8 cellular contexts compared by ENCODE assay signal in genomic region chr13:35978607-35979316, GRCh38.
A peak's percentile ranks its signal among the peaks of the same experiment; 100 is the strongest.
DNase-seq lines count a peak whose midpoint lies in the region; ATAC-seq, FAIRE-seq and TF ChIP-seq lines count a peak whose summit lies in the region.

No MANE protein-coding gene starts in this region.

- no peaks in the 10 kb centered on the region for H3K27me3 Mint-ChIP-seq in activated CD4-positive, alpha-beta T cell treated with anti-CD3 and anti-CD28 coated beads, Interleukin-2, amount 10 ng/mL, durations not matched to agents 24 days and 14 days

- H2AFZ ChIP-seq in keratinocyte (ENCODE audit: control insufficient read depth, low read length), result peak overlapping the region; percentile 33

- H3K36me3 ChIP-seq in keratinocyte (ENCODE audit: control insufficient read depth in 2 of 2, extremely low read depth in 1 of 2, insufficient read depth in 2 of 2, low read length in 2 of 2) (no peaks in the 10 kb centered on the region), stomach (no peaks in the 10 kb centered on the region)

- H3K27me3 ChIP-seq in keratinocyte (ENCODE audit: control insufficient read depth, extremely low read depth, insufficient read depth, low read length), result no peaks in the 10 kb centered on the region
- H3K27me3 ChIP-seq in stomach, result no peaks in the 10 kb centered on the region

- no peak overlapping the region for H3K27ac Mint-ChIP-seq in activated CD4-positive, alpha-beta T cell treated with anti-CD3 and anti-CD28 coated beads, Interleukin-2, amount 10 ng/mL, durations not matched to agents 24 days and 14 days

- H3K36me3 Mint-ChIP-seq in activated CD4-positive, alpha-beta T cell treated with anti-CD3 and anti-CD28 coated beads, Interleukin-2, amount 10 ng/mL, durations not matched to agents 24 days and 14 days (ENCODE audit: low read depth), result no peaks in the 10 kb centered on the region

- H3K9me1 ChIP-seq in keratinocyte (ENCODE audit: control insufficient read depth, extremely low read depth, insufficient read depth, low read length), result no peaks in the 10 kb centered on the region

- no peak for FAIRE-seq in keratinocyte (lab: Jason Lieb, UNC)

- no peak overlapping the region for H3K27ac ChIP-seq in keratinocyte (ENCODE audit: control insufficient read depth, insufficient read depth, low read length)
- peak overlapping the region in 4 of 5 donors; percentile 47 to 68 (median 58) for H3K27ac ChIP-seq in stomach

- TF ChIP-seq EP300 in stomach (IDR thresholded peaks at IDR 0.05), result no peak

- no peak overlapping the region for H3K4me3 Mint-ChIP-seq in activated CD4-positive, alpha-beta T cell treated with anti-CD3 and anti-CD28 coated beads, Interleukin-2, amount 10 ng/mL, durations not matched to agents 24 days and 14 days

- H4K20me1 ChIP-seq in keratinocyte (ENCODE audit: control insufficient read depth, extremely low read depth, insufficient read depth, low read length), result no peaks in the 10 kb centered on the region

- DNase-seq in activated CD4-positive, alpha-beta T cell treated with anti-CD3 and anti-CD28 coated beads, Interleukin-2, amount 10 ng/mL, durations not matched to agents 24 days and 14 days, result peak; percentile 77
- no peak for DNase-seq in activated CD4-positive, alpha-beta T cell treated with anti-CD3 and anti-CD28 coated beads, Interleukin-2, amount 50 U/mL, for 4 hours
- DNase-seq in NCI-H748 (lab: John Stamatoyannopoulos, UW; ENCODE audit: unreplicated experiment) (peak; percentile 75), brain pericyte (ENCODE audit: low read depth, low spot score) (peak; percentile 31), keratinocyte (ENCODE audit: low read depth, low spot score) (no peak), stomach (no peak)

- H3K79me2 ChIP-seq in keratinocyte (ENCODE audit: control insufficient read depth, insufficient read depth, low read length), result no peaks in the 10 kb centered on the region

- no peak overlapping the region for H3K9ac ChIP-seq in keratinocyte (ENCODE audit: control insufficient read depth, extremely low read depth, insufficient read depth, low read length)

- intact Hi-C loops in activated CD4-positive, alpha-beta T cell treated with anti-CD3 and anti-CD28 coated beads, Interleukin-2, amount 10 ng/mL, durations not matched to agents 24 days and 14 days (cut with micrococcal nuclease), result loop anchor here (1.0 kb wide), 1 partner anchor 297 kb away; no protein-coding TSS in a partner anchor
- intact Hi-C loops in stomach (cut with DNase I; ENCODE audit: low total_unique reads), result loop anchor here (5.0 kb wide), 1 partner anchor 294 kb away; no protein-coding TSS in a partner anchor

- H3K4me1 Mint-ChIP-seq in activated CD4-positive, alpha-beta T cell treated with anti-CD3 and anti-CD28 coated beads, Interleukin-2, amount 10 ng/mL, durations not matched to agents 24 days and 14 days, result no peaks in the 10 kb centered on the region

- H3K4me1 ChIP-seq in keratinocyte (ENCODE audit: control insufficient read depth, extremely low read depth, insufficient read depth, low read length), result peaks cover 12% of the 10 kb centered on the region
- H3K4me1 ChIP-seq in stomach, result peaks cover 0 to 11% (median 5%) of the 10 kb centered on the region in 4 donors

- WGBS in stomach, 5 donors, result 38 to 49% (median 46%) methylated on average over 10 of the region's 10 CpGs

- H3K9me3 ChIP-seq in keratinocyte (ENCODE audit: control insufficient read depth, low read depth, low read length) (no peaks in the 10 kb centered on the region), stomach (no peaks in the 10 kb centered on the region)

- ATAC-seq in HG02938 (IDR thresholded peaks at IDR 0.05; ENCODE audit: unreplicated experiment), result peak; percentile 61
- ATAC-seq in GM21515 (IDR thresholded peaks at IDR 0.05; ENCODE audit: unreplicated experiment), result no peak

- dilution Hi-C loops in keratinocyte (cut with MboI; ENCODE audit: extremely low pct_ligation_motif_present, low sequenced_read_pairs), result loop anchor here (25.0 kb wide), 1 partner anchor 309 kb away; the partner anchor contains the start of gene CCDC169

- H3K9me3 Mint-ChIP-seq in activated CD4-positive, alpha-beta T cell treated with anti-CD3 and anti-CD28 coated beads, Interleukin-2, amount 10 ng/mL, durations not matched to agents 24 days and 14 days, result peaks cover 6% of the 10 kb centered on the region

- peak in 2 of 3 experiments; percentile 46 to 69 for TF ChIP-seq CTCF in keratinocyte (optimal IDR thresholded peaks at IDR 0.05 in 1 of 3, IDR thresholded peaks at IDR 0.05 in 1 of 3, conservative IDR thresholded peaks at IDR 0.05 in 1 of 3; ENCODE audit: extremely low read depth in 1 of 3, insufficient read depth in 2 of 3, low read length in 3 of 3)
- peak in 5 of 7 experiments; percentile 57 to 89 (median 82) for TF ChIP-seq CTCF in stomach (IDR thresholded peaks at IDR 0.05)

- H3K4me2 ChIP-seq in keratinocyte (ENCODE audit: control insufficient read depth, extremely low read depth, insufficient read depth, low read depth, low read length), result no peak overlapping the region

- H3K4me3 ChIP-seq in keratinocyte (ENCODE audit: control insufficient read depth in 2 of 3, extremely low read depth in 1 of 3, insufficient read depth in 2 of 3, low read depth in 1 of 3, low read length in 3 of 3), result no peak overlapping the region
- no peak overlapping the region for H3K4me3 ChIP-seq in stomach

- TF ChIP-seq POLR2A in stomach (IDR thresholded peaks at IDR 0.05), result no peak

Comparison
In these comparisons a context has a peak if more than half of its experiments do, and no peak if none do; other contexts are left out.
1. DNase-seq: peak in activated CD4-positive, alpha-beta T cell treated with anti-CD3 and anti-CD28 coated beads, Interleukin-2, amount 10 ng/mL, durations not matched to agents 24 days and 14 days (single experiment), NCI-H748 (single experiment) and brain pericyte (single experiment); none in activated CD4-positive, alpha-beta T cell treated with anti-CD3 and anti-CD28 coated beads, Interleukin-2, amount 50 U/mL, for 4 hours (0 of 2), keratinocyte (single experiment) and stomach (single experiment).